Comparison of ENCODE assay signal across 22 cellular contexts in the genomic region with DNA sequence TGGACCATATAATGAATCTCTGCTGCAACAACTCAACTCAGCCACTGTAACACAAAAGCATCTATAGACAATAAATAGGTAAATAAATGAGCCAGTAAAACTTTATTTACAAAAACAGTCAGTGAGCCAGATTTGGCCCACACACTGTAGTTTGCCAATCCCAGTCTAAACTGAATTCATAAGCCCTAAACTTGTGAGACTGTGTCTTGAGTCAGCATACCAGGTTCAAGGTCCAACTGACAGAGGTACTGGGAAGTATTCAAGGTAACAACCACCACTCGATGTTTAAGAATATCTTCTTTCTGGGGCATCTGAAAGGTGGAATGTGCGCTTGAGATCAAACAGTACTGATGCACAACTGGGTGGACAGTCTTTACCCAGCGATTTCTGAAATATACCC.
DNase-seq lines count a peak whose midpoint lies in the region; ATAC-seq and TF ChIP-seq lines count a peak whose summit lies in the region.
"Had no signal": no experiment of that assay in that cellular context is flagged by ENCODE, and none has a peak within 500 bp of the region (broad histone marks: within the 10 kb centered on the region; RNA-seq: fewer than 3 reads in every experiment).

No MANE protein-coding gene starts in this region.

- H3K36me3 Mint-ChIP-seq in natural killer cell: peaks cover 8% of the 10 kb centered on the region

- H3K4me2 ChIP-seq in skeletal muscle satellite cell (ENCODE audit: low read length): peak overlapping the region; percentile 60

- intact Hi-C loops in left colon (cut with DNase I, micrococcal nuclease) (no loop called here), natural killer cell (cut with micrococcal nuclease) (loop anchor here (5.0 to 10.0 kb wide), 2 partner anchors 96 to 144 kb away; partner anchors contain the start of gene HELZ)

- H3K27ac Mint-ChIP-seq in natural killer cell: peak overlapping the region in 1 of 2 donors; percentile 22
- H3K27ac Mint-ChIP-seq: CD4-positive, alpha-beta T cell had no signal

- no peaks in the 10 kb centered on the region for H3K9me3 ChIP-seq in skeletal muscle satellite cell (replicated peaks; ENCODE audit: low read length)

- peak; percentile 55 for DNase-seq in HT-29 (ENCODE audit: low spot score)
- peak; percentile 11 for DNase-seq in amniotic epithelial cell (ENCODE audit: low read depth)
- no peak for DNase-seq in left colon
- no peak for DNase-seq in iPS-NIHi11 (ENCODE audit: low spot score)
- no peak for DNase-seq in natural killer cell
- DNase-seq: CD4-positive, alpha-beta T cell; DMS153; GDM1; GM23248; HCEC 1CT; KG1; MV-4-11; NCI-H1417; NCI-H187; NCI-H2107; NCI-H2227 treated with DMSO at 0.1 percent for 48 hours; NCI-H510A treated with DMSO at 0.1 percent for 48 hours; NCI-H774; OCI-M1; SIG-M5 had no signal

- no peak for TF ChIP-seq CTCF in natural killer cell (IDR thresholded peaks at IDR 0.05)

- H3K4me1 Mint-ChIP-seq in natural killer cell: peaks cover 28 to 29% of the 10 kb centered on the region in 2 donors

- no peak overlapping the region for H3K9ac ChIP-seq in skeletal muscle satellite cell (ENCODE audit: low read depth, low read length)
- H3K9ac ChIP-seq: GM23248 had no signal

- ATAC-seq in left colon (peak; percentile 99), GM18909 (IDR thresholded peaks at IDR 0.05; ENCODE audit: poor library complexity, unreplicated experiment) (no peak), natural killer cell (no peak)

- H3K4me3 ChIP-seq in skeletal muscle satellite cell (ENCODE audit: low read length): no peak overlapping the region
- H3K4me3 ChIP-seq: GM23248 had no signal

- no peaks in the 10 kb centered on the region for H3K27me3 Mint-ChIP-seq in natural killer cell (ENCODE audit: low read depth in 2 of 2)
- H3K27me3 Mint-ChIP-seq: CD4-positive, alpha-beta T cell had no signal

- H3K27me3 ChIP-seq in skeletal muscle satellite cell (ENCODE audit: control insufficient read depth, insufficient read depth, low read length): no peaks in the 10 kb centered on the region

- H3K4me1 ChIP-seq in skeletal muscle satellite cell (ENCODE audit: control insufficient read depth, insufficient read depth, low read length): peaks cover 20% of the 10 kb centered on the region

- peaks cover 26% of the 10 kb centered on the region for H3K36me3 ChIP-seq in skeletal muscle satellite cell (ENCODE audit: insufficient read depth, low read length)

- H3K9me3 Mint-ChIP-seq in natural killer cell: no peaks in the 10 kb centered on the region
- H3K9me3 Mint-ChIP-seq: CD4-positive, alpha-beta T cell had no signal

- no peak overlapping the region for H3K4me3 Mint-ChIP-seq in natural killer cell
- H3K4me3 Mint-ChIP-seq: CD4-positive, alpha-beta T cell had no signal

Comparison
In these comparisons a context has a peak if more than half of its experiments do, and no peak if none do; other contexts are left out.
1. DNase-seq: peak in HT-29 (single experiment) and amniotic epithelial cell (single experiment); none in left colon (0 of 2), iPS-NIHi11 (single experiment) and natural killer cell (single experiment).